21 cellular contexts compared by ENCODE assay signal in the genomic region with DNA sequence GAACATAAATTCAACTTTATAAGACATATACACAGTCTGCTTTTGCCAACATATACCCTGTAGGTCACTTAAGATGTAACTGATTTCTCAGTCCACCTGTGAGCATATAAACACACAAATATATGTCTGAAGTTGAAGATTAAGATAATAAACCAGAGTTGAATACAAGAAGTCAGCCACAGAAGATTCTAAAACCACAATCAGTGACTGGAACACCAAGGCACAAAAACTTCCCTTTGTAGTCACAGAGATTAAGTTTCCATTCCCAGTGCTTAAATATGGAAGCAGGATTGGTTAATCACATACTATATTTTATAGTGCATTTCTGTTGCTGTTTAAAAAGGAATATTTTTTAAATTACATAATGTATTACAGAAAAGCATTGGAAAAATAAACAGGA.
DNase-seq lines count a peak whose midpoint lies in the region; ATAC-seq and TF ChIP-seq lines count a peak whose summit lies in the region.
"Had no signal": no experiment of that assay in that cellular context is flagged by ENCODE, and none has a peak within 500 bp of the region (broad histone marks: within the 10 kb centered on the region; RNA-seq: fewer than 3 reads in every experiment).

No MANE protein-coding gene starts in this region.

- no peak overlapping the region for H3K4me3 ChIP-seq in retinal pigment epithelial cell (ENCODE audit: low read length)
- H3K4me3 ChIP-seq: A549, GM23338, Peyer's patch had no signal

- ATAC-seq in HG02970 (IDR thresholded peaks at IDR 0.05; ENCODE audit: low FRiP score, unreplicated experiment) (no peak), HG02852 (IDR thresholded peaks at IDR 0.05; ENCODE audit: unreplicated experiment) (no peak)
- ATAC-seq: A549, GM23338, HCT116 had no signal

- TF ChIP-seq CTCF in retinal pigment epithelial cell (conservative IDR thresholded peaks at IDR 0.05; ENCODE audit: low read depth, low read length), result no peak

- DNase-seq in CD1c-positive myeloid dendritic cell (ENCODE audit: extremely low spot score) (peak; percentile 7), OCI-M1 (lab: John Stamatoyannopoulos, UW) (peak; percentile 14), iris pigment epithelial cell (ENCODE audit: low read depth) (peak; percentile 6), retinal pigment epithelial cell (ENCODE audit: low read depth) (peak; percentile 34), NCI-H226 (no peak)
- DNase-seq: Calu3; CD4-positive, CD25-positive, alpha-beta regulatory T cell; DMS79; KBM-7; NCI-H1048; NCI-H1436 treated with DMSO at 0.1 percent for 48 hours; NCI-H2029 treated with DMSO at 0.1 percent for 48 hours; NCI-H510A; NCI-H82; Peyer's patch; SHP77 had no signal
